Comparison of ENCODE assay signal across 8 cellular contexts in genomic region chrX:124406294-124407013, GRCh38.
A peak's percentile ranks its signal among the peaks of the same experiment; 100 is the strongest.
DNase-seq lines count a peak whose midpoint lies in the region; ATAC-seq, FAIRE-seq and TF ChIP-seq lines count a peak whose summit lies in the region.

No MANE protein-coding gene starts in this region.

- FAIRE-seq in A549 (lab: Jason Lieb, UNC): peak; percentile 99

- H3K4me1 ChIP-seq in A549 (peaks cover 5% of the 10 kb centered on the region; the same call in 2 of the 3 replicates), mucosa of descending colon (ENCODE audit: low read depth) (no peaks in the 10 kb centered on the region)

- peak overlapping the region; percentile 54 for H3K4me2 ChIP-seq in A549

- no peak overlapping the region for H3K4me3 ChIP-seq in A549
- no peak overlapping the region for H3K4me3 ChIP-seq in mucosa of descending colon

- ATAC-seq in A549: peak; percentile 94 to 97
- ATAC-seq in GM18499 (IDR thresholded peaks at IDR 0.05; ENCODE audit: insufficient read depth, unreplicated experiment): peak; percentile 73
- peak; percentile 94 for ATAC-seq in HG03097 (IDR thresholded peaks at IDR 0.05; ENCODE audit: low FRiP score, unreplicated experiment)
- peak; percentile 60 for ATAC-seq in mucosa of descending colon

- TF ChIP-seq EP300 in A549 (IDR thresholded peaks at IDR 0.05): no peak

- intact Hi-C loops in mucosa of descending colon (cut with DNase I, micrococcal nuclease): no loop called here

- no peak for TF ChIP-seq POLR2A in A549 (IDR thresholded peaks at IDR 0.05; ENCODE audit: low read length)

- H3K9me3 ChIP-seq in A549 (no peaks in the 10 kb centered on the region), mucosa of descending colon (no peaks in the 10 kb centered on the region)

- peak; percentile 68 for DNase-seq in A549 (ENCODE audit: low read depth in 1 of 2, low spot score in 1 of 2)
- peak; percentile 25 for DNase-seq in NCI-H510A treated with DMSO at 0.1 percent for 48 hours (lab: John Stamatoyannopoulos, UW)
- peak; percentile 52 to 65 for DNase-seq in activated CD4-positive, alpha-beta T cell treated with anti-CD3 and anti-CD28 coated beads, Interleukin-2, amount 50 U/mL, for 48 hours
- peak; percentile 4 for DNase-seq in effector CD8-positive, alpha-beta T cell (lab: John Stamatoyannopoulos, UW)
- DNase-seq in mucosa of descending colon: peak in 2 of 3 donors; percentile 14
- peak; percentile 21 for DNase-seq in stimulated activated CD8-positive, alpha-beta memory T cell treated with anti-CD3 and anti-CD28 coated beads, Interleukin-7, amount 100 ng/mL, for 24 hours (ENCODE audit: low read depth)

- no peak overlapping the region for H3K27ac ChIP-seq in A549

- TF ChIP-seq CTCF in A549 (IDR thresholded peaks at IDR 0.05) (peak; percentile 60), mucosa of descending colon (IDR thresholded peaks at IDR 0.05) (no peak)

- POLR2A ChIA-PET in A549 (lab: Yijun Ruan, JAX): no interaction called here

- WGBS in A549 (ENCODE audit: missing lambda C conversion rate): 3% methylated on average over 12 of the region's 12 CpGs

- CTCF ChIA-PET in A549 (lab: Yijun Ruan, JAX): interaction anchor here (0.6 to 2.4 kb wide), 10 partner anchors 8 to 799 kb away, joined by 3 to 13 read pairs (median 4); no protein-coding TSS in a partner anchor

- H3K36me3 ChIP-seq in mucosa of descending colon (ENCODE audit: low read depth): no peaks in the 10 kb centered on the region

- TF ChIP-seq RAD21 in A549 (conservative IDR thresholded peaks at IDR 0.05 in 1 of 2, IDR thresholded peaks at IDR 0.05 in 1 of 2): peak; percentile 81 to 82

TF ChIP-seq in A549, 52 proteins besides CTCF, POLR2A, EP300 and RAD21:
- TF ChIP-seq FOSL2 (IDR thresholded peaks at IDR 0.05) (no peak), FOSL2 (CRISPR knock-in tag; IDR thresholded peaks at IDR 0.05) (peak; percentile 31; the same call in 1 of the 2 replicates), KDM1A (IDR thresholded peaks at IDR 0.05; ENCODE audit: low read depth) (no peak), SMC3 (IDR thresholded peaks at IDR 0.05) (peak; percentile 54; the same call in 2 of the 3 replicates), ZFP36 (IDR thresholded peaks at IDR 0.05; ENCODE audit: borderline replicate concordance, partially characterized antibody) (no peak), HOXB13 (CRISPR knock-in tag; IDR thresholded peaks at IDR 0.05; ENCODE audit: low read depth) (no peak), BHLHE40 (IDR thresholded peaks at IDR 0.05; ENCODE audit: low read depth, low read length) (no peak)

Comparison
In these comparisons a context has a peak if more than half of its experiments do, and no peak if none do; other contexts are left out.
1. DNase-seq: peak in every context shown above with its lines; median percentile 68 in A549; 58 in activated CD4-positive, alpha-beta T cell treated with anti-CD3 and anti-CD28 coated beads, Interleukin-2, amount 50 U/mL, for 48 hours; 25 in NCI-H510A treated with DMSO at 0.1 percent for 48 hours; 21 in stimulated activated CD8-positive, alpha-beta memory T cell treated with anti-CD3 and anti-CD28 coated beads, Interleukin-7, amount 100 ng/mL, for 24 hours; 14 in mucosa of descending colon; 4 in effector CD8-positive, alpha-beta T cell.